In genomic region chr15:69593981-69594966, GRCh38 we compare ENCODE assay signal across 8 cellular contexts.
DNase-seq lines count a peak whose midpoint lies in the region; TF ChIP-seq lines count a peak whose summit lies in the region.

No MANE protein-coding gene starts in this region.

- intact Hi-C loops in testis (cut with DNase I; ENCODE audit: low total_unique reads) = no loop called here

- H3K27ac ChIP-seq in right atrium auricular region (peak overlapping the region; percentile 75 to 81), testis (no peak overlapping the region)

- H3K4me1 ChIP-seq in right atrium auricular region (peaks cover 0 to 27% of the 10 kb centered on the region in 2 donors), testis (peaks cover 25% of the 10 kb centered on the region)

- no peaks in the 10 kb centered on the region for H3K36me3 ChIP-seq in right atrium auricular region
- H3K36me3 ChIP-seq in testis (ENCODE audit: low read depth, missing control alignments) = no peaks in the 10 kb centered on the region

- H3K9me3 ChIP-seq in right atrium auricular region = no peaks in the 10 kb centered on the region
- no peaks in the 10 kb centered on the region for H3K9me3 ChIP-seq in testis

- WGBS in testis, 2 donors = 23 to 33% methylated on average over 17 to 24 of the region's 24 CpGs

- DNase-seq in NCI-H1092 (lab: John Stamatoyannopoulos, UW) = peak; percentile 97
- peak; percentile 95 for DNase-seq in RPMI8226
- DNase-seq in right atrium auricular region (ENCODE audit: low spot score) = peak; percentile 68
- DNase-seq in testis = peak; percentile 73
- DNase-seq in SKM-1 treated with dmso at 0.1 percent for 144 hours (lab: John Stamatoyannopoulos, UW; ENCODE audit: unreplicated experiment) = no peak
- no peak for DNase-seq in activated naive CD4-positive, alpha-beta T cell treated with Interleukin-2 at 50 U/mL for 16 hours
- DNase-seq in COLO829 (ENCODE audit: low spot score) = no peak
- no peak for DNase-seq in GDM1 (lab: John Stamatoyannopoulos, UW)

- TF ChIP-seq CTCF in right atrium auricular region (IDR thresholded peaks at IDR 0.05) (no peak), testis (IDR thresholded peaks at IDR 0.05) (no peak)

- no peaks in the 10 kb centered on the region for H3K27me3 ChIP-seq in right atrium auricular region
- H3K27me3 ChIP-seq in testis = no peaks in the 10 kb centered on the region

- TF ChIP-seq POLR2A in testis (IDR thresholded peaks at IDR 0.05) = no peak

- H3K4me3 ChIP-seq in right atrium auricular region = no peak overlapping the region
- no peak overlapping the region for H3K4me3 ChIP-seq in testis

Comparison
In these comparisons a context has a peak if more than half of its experiments do, and no peak if none do; other contexts are left out.
1. DNase-seq: peak in NCI-H1092 (single experiment), RPMI8226 (single experiment), right atrium auricular region (single experiment) and testis (single experiment); none in SKM-1 treated with dmso at 0.1 percent for 144 hours (single experiment), activated naive CD4-positive, alpha-beta T cell treated with Interleukin-2 at 50 U/mL for 16 hours (single experiment), COLO829 (single experiment) and GDM1 (single experiment).
2. H3K27ac ChIP-seq: peak in right atrium auricular region (2 of 2); none in testis (0 of 2).